Comparison of ENCODE assay signal across 1 cellular context in the genomic region with DNA sequence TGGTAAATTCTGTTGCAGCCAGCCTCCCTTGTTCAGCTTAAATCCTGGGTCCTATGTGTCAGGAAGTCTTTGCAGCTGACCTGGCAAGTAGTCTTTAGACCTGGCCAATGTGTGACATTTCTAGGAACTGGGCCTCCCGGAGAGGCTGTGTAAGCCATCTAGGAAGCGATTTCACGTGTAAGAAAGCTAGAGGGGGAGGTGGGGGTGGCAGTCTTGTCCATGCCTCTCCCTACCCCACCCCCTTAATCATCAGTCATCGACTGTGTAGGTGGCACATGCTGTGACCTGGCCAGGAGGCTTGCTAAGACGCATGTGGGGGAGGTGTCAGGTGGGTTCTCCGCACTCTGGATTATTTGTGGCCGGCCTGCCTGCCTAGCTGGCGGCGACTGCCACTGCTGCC.
TF ChIP-seq lines count a peak whose summit lies in the region.

No MANE protein-coding gene starts in this region.

TF ChIP-seq in K562, 482 proteins besides CTCF, POLR2A, EP300 and RAD21 (continued from another document):
- no peak for TF ChIP-seq BRCA1 (IDR thresholded peaks at IDR 0.05)
- no peak for TF ChIP-seq BRCA1 (CRISPR knock-in tag; IDR thresholded peaks at IDR 0.05)
- TF ChIP-seq CREBBP (IDR thresholded peaks at IDR 0.05; ENCODE audit: low read depth, low read length), result no peak
- TF ChIP-seq ZNF766 (CRISPR knock-in tag; conservative IDR thresholded peaks at IDR 0.05), result no peak
- no peak for TF ChIP-seq ZNF830 (CRISPR knock-in tag; IDR thresholded peaks at IDR 0.05)
- 0 out of 2 replicates have a peak, but pooled peaks have one; percentile 4 for TF ChIP-seq ZNF583 (CRISPR knock-in tag; IDR thresholded peaks at IDR 0.05)
- TF ChIP-seq ZNF184 (CRISPR knock-in tag; IDR thresholded peaks at IDR 0.05), result no peak
- TF ChIP-seq SMARCA5 (IDR thresholded peaks at IDR 0.05), result no peak
- peak; percentile 44; the same call in 1 of the 2 replicates for TF ChIP-seq TEAD4 (IDR thresholded peaks at IDR 0.05; ENCODE audit: low read length)
- no peak for TF ChIP-seq TEAD4 (CRISPR knock-in tag; IDR thresholded peaks at IDR 0.05; ENCODE audit: borderline replicate concordance)
- no peak for TF ChIP-seq TRIM28 (IDR thresholded peaks at IDR 0.05)
- TF ChIP-seq, protein P1, sequence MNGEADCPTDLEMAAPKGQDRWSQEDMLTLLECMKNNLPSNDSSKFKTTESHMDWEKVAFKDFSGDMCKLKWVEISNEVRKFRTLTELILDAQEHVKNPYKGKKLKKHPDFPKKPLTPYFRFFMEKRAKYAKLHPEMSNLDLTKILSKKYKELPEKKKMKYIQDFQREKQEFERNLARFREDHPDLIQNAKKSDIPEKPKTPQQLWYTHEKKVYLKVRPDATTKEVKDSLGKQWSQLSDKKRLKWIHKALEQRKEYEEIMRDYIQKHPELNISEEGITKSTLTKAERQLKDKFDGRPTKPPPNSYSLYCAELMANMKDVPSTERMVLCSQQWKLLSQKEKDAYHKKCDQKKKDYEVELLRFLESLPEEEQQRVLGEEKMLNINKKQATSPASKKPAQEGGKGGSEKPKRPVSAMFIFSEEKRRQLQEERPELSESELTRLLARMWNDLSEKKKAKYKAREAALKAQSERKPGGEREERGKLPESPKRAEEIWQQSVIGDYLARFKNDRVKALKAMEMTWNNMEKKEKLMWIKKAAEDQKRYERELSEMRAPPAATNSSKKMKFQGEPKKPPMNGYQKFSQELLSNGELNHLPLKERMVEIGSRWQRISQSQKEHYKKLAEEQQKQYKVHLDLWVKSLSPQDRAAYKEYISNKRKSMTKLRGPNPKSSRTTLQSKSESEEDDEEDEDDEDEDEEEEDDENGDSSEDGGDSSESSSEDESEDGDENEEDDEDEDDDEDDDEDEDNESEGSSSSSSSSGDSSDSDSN (IDR thresholded peaks at IDR 0.05; ENCODE audit: borderline replicate concordance in 1 of 2, low read depth in 2 of 2, low read length in 2 of 2), result no peak
- TF ChIP-seq, protein P2, sequence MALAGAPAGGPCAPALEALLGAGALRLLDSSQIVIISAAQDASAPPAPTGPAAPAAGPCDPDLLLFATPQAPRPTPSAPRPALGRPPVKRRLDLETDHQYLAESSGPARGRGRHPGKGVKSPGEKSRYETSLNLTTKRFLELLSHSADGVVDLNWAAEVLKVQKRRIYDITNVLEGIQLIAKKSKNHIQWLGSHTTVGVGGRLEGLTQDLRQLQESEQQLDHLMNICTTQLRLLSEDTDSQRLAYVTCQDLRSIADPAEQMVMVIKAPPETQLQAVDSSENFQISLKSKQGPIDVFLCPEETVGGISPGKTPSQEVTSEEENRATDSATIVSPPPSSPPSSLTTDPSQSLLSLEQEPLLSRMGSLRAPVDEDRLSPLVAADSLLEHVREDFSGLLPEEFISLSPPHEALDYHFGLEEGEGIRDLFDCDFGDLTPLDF (CRISPR knock-in tag; IDR thresholded peaks at IDR 0.05), result no peak
- no peak for TF ChIP-seq TCF7 (IDR thresholded peaks at IDR 0.05; ENCODE audit: borderline replicate concordance)
